11 cellular contexts compared by ENCODE assay signal in genomic region chr1:91781371-91781825, GRCh38.
DNase-seq lines count a peak whose midpoint lies in the region; ATAC-seq and TF ChIP-seq lines count a peak whose summit lies in the region.
"Had no signal": no experiment of that assay in that cellular context is flagged by ENCODE, and none has a peak within 500 bp of the region (broad histone marks: within the 10 kb centered on the region; RNA-seq: fewer than 3 reads in every experiment).

No MANE protein-coding gene starts in this region.

- H3K9me3 Mint-ChIP-seq in activated CD4-positive, alpha-beta T cell treated with anti-CD3 and anti-CD28 coated beads for 36 hours (ENCODE audit: low read depth): no peaks in the 10 kb centered on the region
- no peaks in the 10 kb centered on the region for H3K9me3 Mint-ChIP-seq in immature natural killer cell

- H3K27me3 ChIP-seq in tibial artery: no peaks in the 10 kb centered on the region
- no peaks in the 10 kb centered on the region for H3K27me3 ChIP-seq in BE2C

- H3K4me1 ChIP-seq in tibial artery: peaks cover 8 to 55% (median 44%) of the 10 kb centered on the region in 4 donors
- H3K4me1 ChIP-seq in BE2C: no peaks in the 10 kb centered on the region

- H3K27ac ChIP-seq in tibial artery: peak overlapping the region; percentile 31 to 70

- peaks cover 6% of the 10 kb centered on the region for H3K36me3 Mint-ChIP-seq in activated CD4-positive, alpha-beta T cell treated with anti-CD3 and anti-CD28 coated beads for 36 hours (ENCODE audit: low read depth)
- H3K36me3 Mint-ChIP-seq in immature natural killer cell: peaks cover 17 to 51% (median 38%) of the 10 kb centered on the region in 3 donors

- H3K4me1 Mint-ChIP-seq in activated CD4-positive, alpha-beta T cell treated with anti-CD3 and anti-CD28 coated beads for 36 hours: peaks cover 8% of the 10 kb centered on the region
- peaks cover 88 to 92% of the 10 kb centered on the region in 2 donors for H3K4me1 Mint-ChIP-seq in immature natural killer cell

- H3K27ac Mint-ChIP-seq in activated CD4-positive, alpha-beta T cell treated with anti-CD3 and anti-CD28 coated beads for 36 hours: no peak overlapping the region
- H3K27ac Mint-ChIP-seq in immature natural killer cell: peak overlapping the region; percentile 22 to 84 (median 72)

- H3K4me3 ChIP-seq in tibial artery (no peak overlapping the region), BE2C (ENCODE audit: low read depth, low read length) (no peak overlapping the region)

- no peak overlapping the region for H3K4me3 Mint-ChIP-seq in activated CD4-positive, alpha-beta T cell treated with anti-CD3 and anti-CD28 coated beads for 36 hours
- no peak overlapping the region for H3K4me3 Mint-ChIP-seq in immature natural killer cell

- ATAC-seq in activated CD4-positive, alpha-beta T cell treated with anti-CD3 and anti-CD28 coated beads for 36 hours: peak; percentile 26
- no peak for ATAC-seq in GM18867 (IDR thresholded peaks at IDR 0.05; ENCODE audit: unreplicated experiment)

- no peak for DNase-seq in activated CD4-positive, alpha-beta T cell treated with anti-CD3 and anti-CD28 coated beads for 36 hours
- DNase-seq in activated CD4-positive, alpha-beta T cell treated with anti-CD3 and anti-CD28 coated beads, Interleukin-2, amount 50 U/mL, for 4 hours: no peak
- DNase-seq in amniotic stem cell (lab: John Stamatoyannopoulos, UW): peak; percentile 84
- no peak for DNase-seq in immature natural killer cell
- no peak for DNase-seq in tibial artery
- DNase-seq in mucosa of gallbladder (ENCODE audit: low spot score): no peak
- DNase-seq in BE2C: no peak
- DNase-seq: 8988T, NCI-H2081, T-helper 1 cell had no signal

- intact Hi-C loops in activated CD4-positive, alpha-beta T cell treated with anti-CD3 and anti-CD28 coated beads for 36 hours (cut with DNase I, micrococcal nuclease): no loop called here
- intact Hi-C loops in tibial artery (cut with DNase I; ENCODE audit: low total_unique reads): loop anchor here (5.0 kb wide), 1 partner anchor 151 kb away; no protein-coding TSS in a partner anchor

- POLR2A ChIA-PET in activated CD4-positive, alpha-beta T cell treated with anti-CD3 and anti-CD28 coated beads for 36 hours (lab: Charles Lee): interaction anchor here (0.6 kb wide), 1 partner anchor 17 kb away, joined by 5 read pairs; no protein-coding TSS in a partner anchor

- no peaks in the 10 kb centered on the region for H3K36me3 ChIP-seq in tibial artery
- no peaks in the 10 kb centered on the region for H3K36me3 ChIP-seq in BE2C

- CTCF ChIA-PET in activated CD4-positive, alpha-beta T cell treated with anti-CD3 and anti-CD28 coated beads for 36 hours (lab: Charles Lee): no interaction called here

- H3K27me3 Mint-ChIP-seq in activated CD4-positive, alpha-beta T cell treated with anti-CD3 and anti-CD28 coated beads for 36 hours: no peaks in the 10 kb centered on the region
- peaks cover 3 to 8% (median 5%) of the 10 kb centered on the region in 3 donors for H3K27me3 Mint-ChIP-seq in immature natural killer cell (ENCODE audit: low read depth in 3 of 3)

- no peaks in the 10 kb centered on the region for H3K9me3 ChIP-seq in tibial artery
- no peaks in the 10 kb centered on the region for H3K9me3 ChIP-seq in BE2C

- TF ChIP-seq CTCF in tibial artery (IDR thresholded peaks at IDR 0.05) (no peak), BE2C (IDR thresholded peaks at IDR 0.05; ENCODE audit: low read depth, low read length) (no peak)
